8 cellular contexts compared by ENCODE assay signal in genomic region chr6:131116755-131117360, GRCh38. TPM values are rescaled to one million over a fixed set of nuclear protein-coding genes. Genes with fewer than 3 reads are reported as not detected.
DNase-seq lines count a peak whose midpoint lies in the region; ATAC-seq, FAIRE-seq and TF ChIP-seq lines count a peak whose summit lies in the region.

No MANE protein-coding gene starts in this region.

- H3K4me2 ChIP-seq in A549 (no peak overlapping the region), neural progenitor cell (no peak overlapping the region), neuronal stem cell (ENCODE audit: insufficient read depth, low read length, poor library complexity, severe bottlenecking) (no peak overlapping the region)

- no peak overlapping the region for H3K9ac ChIP-seq in neural progenitor cell
- no peak overlapping the region for H3K9ac ChIP-seq in neuronal stem cell (ENCODE audit: low read depth, low read length, poor library complexity)

- H3K4me1 Mint-ChIP-seq in neural progenitor cell: peaks cover 4% of the 10 kb centered on the region

- H2BK5ac ChIP-seq in neuronal stem cell (ENCODE audit: low read length): no peak overlapping the region

- H3K4ac ChIP-seq in neuronal stem cell (ENCODE audit: low read length): no peak overlapping the region

- no peak overlapping the region for H3K23ac ChIP-seq in neuronal stem cell (ENCODE audit: low read depth, low read length, poor library complexity)

- intact Hi-C loops in dorsolateral prefrontal cortex (cut with DNase I): loop anchor here (2.0 to 5.0 kb wide), 2 partner anchors 230 to 232 kb away; no protein-coding TSS in a partner anchor

- no peak overlapping the region for H3K27ac Mint-ChIP-seq in neural progenitor cell

- no peak overlapping the region for H2BK120ac ChIP-seq in neuronal stem cell (ENCODE audit: low read depth, low read length)

- no peaks in the 10 kb centered on the region for H3K9me3 ChIP-seq in A549
- no peaks in the 10 kb centered on the region for H3K9me3 ChIP-seq in neural progenitor cell (ENCODE audit: low read depth)
- peaks cover 0 to 8% of the 10 kb centered on the region in 2 donors for H3K9me3 ChIP-seq in neuronal stem cell (replicated peaks in 1 of 2; ENCODE audit: control insufficient read depth in 2 of 2, insufficient read depth in 1 of 2, low read depth in 1 of 2, low read length in 2 of 2)

- H3K36me3 ChIP-seq in neural progenitor cell (no peaks in the 10 kb centered on the region), neuronal stem cell (replicated peaks in 1 of 2; ENCODE audit: control insufficient read depth in 2 of 2, insufficient read depth in 2 of 2, low read length in 2 of 2) (no peaks in the 10 kb centered on the region)

- H3K14ac ChIP-seq in neuronal stem cell (ENCODE audit: low read length): no peak overlapping the region

- H4K91ac ChIP-seq in neuronal stem cell (ENCODE audit: low read depth, low read length, poor library complexity): no peak overlapping the region

- H2BK12ac ChIP-seq in neuronal stem cell (ENCODE audit: low read length): no peak overlapping the region

- no peak overlapping the region for H3K18ac ChIP-seq in neuronal stem cell (ENCODE audit: low read length)

- no peaks in the 10 kb centered on the region for H3K36me3 Mint-ChIP-seq in neural progenitor cell

- H2AK5ac ChIP-seq in neuronal stem cell (ENCODE audit: low read depth, low read length): no peak overlapping the region

- CTCF ChIA-PET in A549 (lab: Yijun Ruan, JAX): interaction anchor here (0.7 to 7.4 kb wide), 14 partner anchors 9 to 232 kb away, joined by 3 to 69 read pairs (median 4); no protein-coding TSS in a partner anchor

- no peaks in the 10 kb centered on the region for H3K27me3 Mint-ChIP-seq in neural progenitor cell (ENCODE audit: insufficient read depth, low read depth)

- H3K4me1 ChIP-seq in A549 (peaks cover 7% of the 10 kb centered on the region; the same call in 2 of the 3 replicates), neural progenitor cell (no peaks in the 10 kb centered on the region), neuronal stem cell (ENCODE audit: control insufficient read depth in 2 of 2, insufficient read depth in 1 of 2, low read depth in 1 of 2, low read length in 2 of 2) (no peaks in the 10 kb centered on the region)

- TF ChIP-seq RAD21 in A549 (conservative IDR thresholded peaks at IDR 0.05 in 1 of 2, IDR thresholded peaks at IDR 0.05 in 1 of 2): peak; percentile 76 to 84

- FAIRE-seq in A549 (lab: Jason Lieb, UNC): no peak

- DNase-seq in A549 (ENCODE audit: low read depth in 1 of 2, low spot score in 1 of 2) (peak; percentile 29 to 53), GM12865 (ENCODE audit: low read depth) (peak; percentile 62), NCI-H226 (peak; percentile 27), dorsolateral prefrontal cortex (no peak), neural progenitor cell (ENCODE audit: low spot score) (peak; percentile 33), neuronal stem cell (ENCODE audit: low spot score) (no peak)

- POLR2A ChIA-PET in A549 (lab: Yijun Ruan, JAX): no interaction called here

- H2BK15ac ChIP-seq in neuronal stem cell (ENCODE audit: low read length): no peak overlapping the region

- H3F3A ChIP-seq in neural progenitor cell (ENCODE audit: low read depth): peaks cover 5% of the 10 kb centered on the region

- no peaks in the 10 kb centered on the region for H3K79me1 ChIP-seq in neuronal stem cell (ENCODE audit: low read depth, low read length)

- H3K79me2 ChIP-seq in neural progenitor cell (ENCODE audit: low read depth): no peaks in the 10 kb centered on the region

- H4K8ac ChIP-seq in neuronal stem cell (ENCODE audit: low read depth, low read length): no peak overlapping the region

- TF ChIP-seq POLR2A in A549 (IDR thresholded peaks at IDR 0.05; ENCODE audit: low read length): no peak

- H3K4me3 ChIP-seq in A549: no peak overlapping the region
- no peak overlapping the region for H3K4me3 ChIP-seq in GM12865 (ENCODE audit: low read depth, low read length)
- H3K4me3 ChIP-seq in dorsolateral prefrontal cortex: no peak overlapping the region
- H3K4me3 ChIP-seq in neural progenitor cell: no peak overlapping the region
- H3K4me3 ChIP-seq in neuronal stem cell (ENCODE audit: low read length in 2 of 2): no peak overlapping the region

- 21% methylated on average over 4 of the region's 4 CpGs for WGBS in A549 (ENCODE audit: missing lambda C conversion rate)
- no CpG with 5 or more reads among the region's 4 CpGs for WGBS in neuronal stem cell (ENCODE audit: extremely low coverage in 2 of 2, insufficient read length in 2 of 2, insufficient replicate concordance in 1 of 2), 2 donors

- H3K27ac ChIP-seq in A549: no peak overlapping the region
- no peak overlapping the region for H3K27ac ChIP-seq in dorsolateral prefrontal cortex
- no peak overlapping the region for H3K27ac ChIP-seq in neural progenitor cell
- no peak overlapping the region for H3K27ac ChIP-seq in neuronal stem cell (replicated peaks; ENCODE audit: low read length)

- no peak overlapping the region for H3K4me3 Mint-ChIP-seq in neural progenitor cell

- TF ChIP-seq EP300 in A549 (IDR thresholded peaks at IDR 0.05): no peak

- no peaks in the 10 kb centered on the region for H4K20me1 ChIP-seq in neural progenitor cell (ENCODE audit: low read depth)

- H3K27me3 ChIP-seq in dorsolateral prefrontal cortex (no peaks in the 10 kb centered on the region), neural progenitor cell (no peaks in the 10 kb centered on the region), neuronal stem cell (ENCODE audit: control insufficient read depth in 3 of 3, insufficient read depth in 3 of 3, low read depth in 1 of 3, low read length in 3 of 3) (no peaks in the 10 kb centered on the region)

- H2AFZ ChIP-seq in neural progenitor cell (replicated peaks) (no peak overlapping the region), neuronal stem cell (ENCODE audit: low read length) (no peak overlapping the region)

- peak; percentile 63 for TF ChIP-seq CTCF in A549 (IDR thresholded peaks at IDR 0.05)
- peak; percentile 30 for TF ChIP-seq CTCF in GM12865 (IDR thresholded peaks at IDR 0.05; ENCODE audit: insufficient read depth, low read depth, low read length, missing control alignments)
- TF ChIP-seq CTCF in dorsolateral prefrontal cortex (IDR thresholded peaks at IDR 0.05 in 54 of 56, conservative IDR thresholded peaks at IDR 0.05 in 2 of 56; ENCODE audit: low read depth in 1 of 56, partially characterized antibody in 56 of 56): peak; percentile 18 to 84 (median 64)
- TF ChIP-seq CTCF in neural progenitor cell (IDR thresholded peaks at IDR 0.05): peak; percentile 55

- ATAC-seq in A549: peak in 1 of 2 experiments; percentile 54; a peak in 2 of 6 replicates
- no peak for ATAC-seq in HG02884 (IDR thresholded peaks at IDR 0.05; ENCODE audit: unreplicated experiment)
- ATAC-seq in HG03354 (IDR thresholded peaks at IDR 0.05; ENCODE audit: poor library complexity, severe bottlenecking, unreplicated experiment): no peak

- H3K9me3 Mint-ChIP-seq in neural progenitor cell: no peaks in the 10 kb centered on the region

TF ChIP-seq in A549, 52 proteins besides CTCF, POLR2A, EP300 and RAD21:
- peak; percentile 84 for TF ChIP-seq SMC3 (IDR thresholded peaks at IDR 0.05)
- TF ChIP-seq PBX3 (IDR thresholded peaks at IDR 0.05): no peak
- TF ChIP-seq ELK1 (IDR thresholded peaks at IDR 0.05; ENCODE audit: low read depth, low read length): no peak
- TF ChIP-seq ZNF302 (CRISPR knock-in tag; IDR thresholded peaks at IDR 0.05): no peak

RNA-seq across cellular contexts. Expression of gene AKAP7, which starts 18.4 kb away (rescaled TPM):
- polyA plus RNA-seq in A549 (2011; rRNA removed): 2.8 and 3.7 TPM in 2 replicates
- 0.54 and 0.60 TPM in 2 replicates for polyA plus RNA-seq in A549 (2012; cell fraction: cytosol; rRNA removed)
- polyA plus RNA-seq in A549 (2012; cell fraction: nucleus; rRNA removed): 0.20 and 0.80 TPM in 2 replicates
- 2.5 to 3.0 TPM (median 2.7 TPM) in 3 replicates for polyA plus RNA-seq in A549 (2017; fragmentation: RNase III; extraction: RNeasy Plus Mini Kit Qiagen cat#74134 plus additional on column Dnase treatment)
- 1.2 and 1.4 TPM in 2 replicates for polyA minus RNA-seq in A549 (2011; rRNA and poly(A)+ RNA removed)
- total RNA-seq in dorsolateral prefrontal cortex: 10 to 100 TPM; 19.0 to 54.4 (median 33.0) TPM
- total RNA-seq in neural progenitor cell (ENCODE audit: low replicate concordance): 8.3 and 15.5 TPM in 2 replicates
- polyA plus RNA-seq in neuronal stem cell (2013, experiment 1 of 2): 5.8 TPM
- 5.9 TPM for polyA plus RNA-seq in neuronal stem cell (2013, experiment 2 of 2)

RNA-seq across cellular contexts. Expression of gene EPB41L2, which starts 53.8 kb away (rescaled TPM):
- polyA plus RNA-seq in A549 (2011; rRNA removed) (33.9 and 42.9 TPM in 2 replicates), A549 (2017; fragmentation: RNase III; extraction: RNeasy Plus Mini Kit Qiagen cat#74134 plus additional on column Dnase treatment) (50.3 to 59.9 TPM (median 56.3 TPM) in 3 replicates)
- polyA plus RNA-seq in A549 (2012; cell fraction: cytosol; rRNA removed): 18.9 and 22.1 TPM in 2 replicates
- 23.5 and 43.7 TPM in 2 replicates for polyA plus RNA-seq in A549 (2012; cell fraction: nucleus; rRNA removed)
- polyA minus RNA-seq in A549 (2011; rRNA and poly(A)+ RNA removed): 43.1 and 60.3 TPM in 2 replicates
- total RNA-seq in dorsolateral prefrontal cortex (100 to 1,000 TPM; 223 to 458 (median 339) TPM), neural progenitor cell (ENCODE audit: low replicate concordance) (39.8 and 61.8 TPM in 2 replicates)
- polyA plus RNA-seq in neuronal stem cell (2013, experiment 1 of 2): 46.7 TPM
- 48.9 TPM for polyA plus RNA-seq in neuronal stem cell (2013, experiment 2 of 2)

Comparison
In these comparisons a context has a peak if more than half of its experiments do, and no peak if none do; other contexts are left out.
1. DNase-seq: peak in A549 (2 of 2), GM12865 (single experiment), NCI-H226 (single experiment) and neural progenitor cell (single experiment); none in dorsolateral prefrontal cortex (0 of 10) and neuronal stem cell (single experiment).
2. Peak in every context shown above with its lines, with median percentiles within 50 percentile points of each other: CTCF ChIP-seq.